In genomic region chr12:105157598-105157997, GRCh38 we compare ENCODE assay signal across 28 cellular contexts.
"Had no signal": no experiment of that assay in that cellular context is flagged by ENCODE, and none has a peak within 500 bp of the region (broad histone marks: within the 10 kb centered on the region; RNA-seq: fewer than 3 reads in every experiment).

No MANE protein-coding gene starts in this region.

- H3K27me3 Mint-ChIP-seq: naive thymus-derived CD4-positive, alpha-beta T cell; natural killer cell treated with Interleukin-12 subunit alpha and Interleukin-12 subunit beta and Interleukin-15 and Interleukin-18, amount 100 ng/mL, for 72 hours; progenitor cell of endocrine pancreas; stimulated activated naive B cell treated with anti-CD40 and anti-IgM and Interleukin-4, amounts not matched to agents 10 μg/mL and 1 μg/mL and 100 μg/mL, for 72 hours had no signal

- H3K36me3 ChIP-seq: ovary had no signal

- H3K9me3 Mint-ChIP-seq: immature natural killer cell; mesothelial cell of epicardium; naive thymus-derived CD4-positive, alpha-beta T cell; natural killer cell treated with Interleukin-12 subunit alpha and Interleukin-12 subunit beta and Interleukin-15 and Interleukin-18, amount 100 ng/mL, for 72 hours; stimulated activated naive B cell treated with anti-CD40 and anti-IgM and Interleukin-4, amounts not matched to agents 10 μg/mL and 1 μg/mL and 100 μg/mL, for 72 hours had no signal

- H3K27ac Mint-ChIP-seq: immature natural killer cell; mesothelial cell of epicardium; natural killer cell treated with Interleukin-12 subunit alpha and Interleukin-12 subunit beta and Interleukin-15 and Interleukin-18, amount 100 ng/mL, for 72 hours; progenitor cell of endocrine pancreas; stimulated activated naive B cell treated with anti-CD40 and anti-IgM and Interleukin-4, amounts not matched to agents 10 μg/mL and 1 μg/mL and 100 μg/mL, for 72 hours had no signal

- H3K4me1 ChIP-seq: left lung, lower lobe of right lung, right atrium auricular region, right lobe of liver, testis, thyroid gland, transverse colon, upper lobe of left lung, vagina had no signal

- H3K9me3 ChIP-seq: left lung, lower lobe of right lung, ovary, right atrium auricular region, right lobe of liver, stomach, testis, thyroid gland, transverse colon, upper lobe of left lung, vagina had no signal

- H3K4me1 Mint-ChIP-seq: immature natural killer cell had no signal

- DNase-seq: hypothalamus; immature natural killer cell; kidney; left colon; left lung; lower lobe of right lung; mammary epithelial cell; mesendoderm; naive thymus-derived CD4-positive, alpha-beta T cell; ovary; right lobe of liver; stimulated activated CD4-positive, alpha-beta T cell treated with anti-CD3 and anti-CD28 coated beads, Interleukin-1b, Interleukin-23, amount 100 ng/mL, for 48 hours; stimulated activated CD4-positive, alpha-beta T cell treated with anti-CD3 and anti-CD28 coated beads, Interleukin-2, amount 100 ng/mL, for 48 hours; stimulated activated CD4-positive, alpha-beta T cell treated with anti-CD3 and anti-CD28 coated beads, Interleukin-4, amount 100 ng/mL, for 4 hours; stimulated activated CD8-positive, alpha-beta memory T cell treated with anti-CD3 and anti-CD28 coated beads, Interleukin-4, amount 100 ng/mL, for 48 hours; stimulated activated naive B cell treated with anti-CD40 and anti-IgM and Interleukin-4, amounts not matched to agents 10 μg/mL and 1 μg/mL and 100 μg/mL, for 72 hours; stimulated activated naive CD8-positive, alpha-beta T cell treated with anti-CD3 and anti-CD28 coated beads, Interleukin-15, Interleukin-2, amounts not matched to agents 100 U/mL and 50 U/mL, for 24 hours; stomach; testis; transverse colon; upper lobe of left lung had no signal

- ATAC-seq: left colon; left lung; lower lobe of right lung; naive thymus-derived CD4-positive, alpha-beta T cell; natural killer cell treated with Interleukin-12 subunit alpha and Interleukin-12 subunit beta and Interleukin-15 and Interleukin-18, amount 100 ng/mL, for 72 hours; right lobe of liver; stimulated activated naive B cell treated with anti-CD40 and anti-IgM and Interleukin-4, amounts not matched to agents 10 μg/mL and 1 μg/mL and 100 μg/mL, for 72 hours; stimulated activated naive CD8-positive, alpha-beta T cell treated with anti-CD3 and anti-CD28 coated beads, Interleukin-15, Interleukin-2, amounts not matched to agents 100 U/mL and 50 U/mL, for 24 hours had no signal

- H3K4me3 Mint-ChIP-seq: immature natural killer cell; mesothelial cell of epicardium; naive thymus-derived CD4-positive, alpha-beta T cell; natural killer cell treated with Interleukin-12 subunit alpha and Interleukin-12 subunit beta and Interleukin-15 and Interleukin-18, amount 100 ng/mL, for 72 hours; stimulated activated naive B cell treated with anti-CD40 and anti-IgM and Interleukin-4, amounts not matched to agents 10 μg/mL and 1 μg/mL and 100 μg/mL, for 72 hours had no signal

- H3K27me3 ChIP-seq: left lung, ovary, right atrium auricular region, right lobe of liver, stomach, testis, thyroid gland, transverse colon, upper lobe of left lung, vagina had no signal

- H3K4me3 ChIP-seq: left lung, lower lobe of right lung, ovary, right atrium auricular region, right lobe of liver, smooth muscle cell, stomach, testis, thyroid gland, transverse colon, upper lobe of left lung, vagina had no signal
